In the genomic region with DNA sequence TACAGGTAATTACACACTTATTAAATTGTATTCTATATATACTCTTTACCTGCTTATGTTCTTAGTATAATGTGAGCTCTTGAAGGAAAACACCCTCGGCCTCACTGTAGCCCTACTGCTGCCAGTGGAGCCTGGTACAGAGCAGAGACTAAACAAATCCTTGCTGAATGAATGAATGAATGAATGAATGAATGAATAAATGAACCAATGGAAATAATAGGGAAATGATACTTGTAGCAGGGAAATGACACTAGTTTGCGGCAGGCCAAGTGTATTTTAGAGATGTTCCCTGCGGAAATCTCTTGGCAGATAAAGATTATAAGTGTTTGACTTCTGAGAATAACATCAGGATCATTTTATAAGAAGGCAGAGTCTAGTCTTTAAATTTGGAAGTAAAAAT, we compare ENCODE assay signal across 8 cellular contexts.
"Had no signal": no experiment of that assay in that cellular context is flagged by ENCODE, and none has a peak within 500 bp of the region (broad histone marks: within the 10 kb centered on the region; RNA-seq: fewer than 3 reads in every experiment).

No MANE protein-coding gene starts in this region.

- H3K27ac ChIP-seq: GM23248, HL-60 had no signal

- H3K4me3 ChIP-seq: GM23248 had no signal

- H3K9ac ChIP-seq: GM23248 had no signal

- DNase-seq: GM23248, GOT3, H9, HCEC 1CT, KG1 had no signal

- FAIRE-seq: H54, HepG2 had no signal

- ATAC-seq: HepG2 had no signal

- H2AFZ ChIP-seq: GM23248 had no signal
